In genomic region chr16:8607214-8607613, GRCh38 we compare ENCODE assay signal across 8 cellular contexts. TPM values are rescaled to one million over a fixed set of nuclear protein-coding genes. Genes with fewer than 3 reads are reported as not detected.
"Had no signal": no experiment of that assay in that cellular context is flagged by ENCODE, and none has a peak within 500 bp of the region (broad histone marks: within the 10 kb centered on the region; RNA-seq: fewer than 3 reads in every experiment).

No MANE protein-coding gene starts in this region.

- H3K4me1 ChIP-seq: HAP-1 had no signal

- H3K4me3 ChIP-seq: GM23248, HAP-1, K562 had no signal

- H3K27ac ChIP-seq: GM23248 had no signal

- DNase-seq: GM23248, GOT3, H7, IMR-90, KG1 had no signal

- H3K36me3 ChIP-seq: HAP-1 had no signal

- H3K9me3 ChIP-seq: HAP-1 had no signal

RNA-seq across cellular contexts. Expression of gene TMEM114, which starts 16.9 kb away (rescaled TPM):
- total RNA-seq: GM23248, H7, HT-29, IMR-90, K562 had no signal
